Comparison of ENCODE assay signal across 4 cellular contexts in genomic region chr6:45981046-45981445, GRCh38. TPM values are rescaled to one million over a fixed set of nuclear protein-coding genes. Genes with fewer than 3 reads are reported as not detected.
"Had no signal": no experiment of that assay in that cellular context is flagged by ENCODE, and none has a peak within 500 bp of the region (broad histone marks: within the 10 kb centered on the region; RNA-seq: fewer than 3 reads in every experiment).

No MANE protein-coding gene starts in this region.

- DNase-seq: GDM1, GF-D8 had no signal

- H3K4me3 ChIP-seq: GM12878 had no signal

- ATAC-seq: GM12878 had no signal

RNA-seq across cellular contexts. Expression of gene CLIC5, which starts 34.6 kb away (rescaled TPM):
- total RNA-seq: G401, GM12878 had no signal
